ENCODE assay signal across 1 cellular context in genomic region chr4:95510877-95511276, GRCh38.
TF ChIP-seq lines count a peak whose summit lies in the region.

No MANE protein-coding gene starts in this region.

TF ChIP-seq in GM12878, 131 proteins besides CTCF, POLR2A, EP300 and RAD21:
- TF ChIP-seq BHLHE40 (IDR thresholded peaks at IDR 0.05; ENCODE audit: borderline replicate concordance in 1 of 2, low read depth in 2 of 2, low read length in 1 of 2) = no peak
- no peak for TF ChIP-seq TCF7 (IDR thresholded peaks at IDR 0.05; ENCODE audit: borderline replicate concordance)
- no peak for TF ChIP-seq CREB1 (IDR thresholded peaks at IDR 0.05; ENCODE audit: low read depth)
- TF ChIP-seq JUND (IDR thresholded peaks at IDR 0.05; ENCODE audit: low read depth, low read length) = no peak
- TF ChIP-seq DPF2 (IDR thresholded peaks at IDR 0.05) = no peak
- no peak for TF ChIP-seq PAX5 (IDR thresholded peaks at IDR 0.05; ENCODE audit: borderline replicate concordance, low read depth, low read length)
- no peak for TF ChIP-seq SREBF1 (IDR thresholded peaks at IDR 0.05; ENCODE audit: low read length)
- TF ChIP-seq ZNF384 (IDR thresholded peaks at IDR 0.05; ENCODE audit: borderline replicate concordance, low read depth, low read length) = no peak
- TF ChIP-seq ZNF217 (IDR thresholded peaks at IDR 0.05) = no peak
- TF ChIP-seq HDGF (IDR thresholded peaks at IDR 0.05) = no peak
- no peak for TF ChIP-seq USF2 (IDR thresholded peaks at IDR 0.05; ENCODE audit: borderline replicate concordance, low read depth, low read length)
- no peak for TF ChIP-seq WRNIP1 (IDR thresholded peaks at IDR 0.05; ENCODE audit: borderline replicate concordance, low read depth, low read length)
- TF ChIP-seq CHD4 (IDR thresholded peaks at IDR 0.05) = no peak
- TF ChIP-seq, protein P1, sequence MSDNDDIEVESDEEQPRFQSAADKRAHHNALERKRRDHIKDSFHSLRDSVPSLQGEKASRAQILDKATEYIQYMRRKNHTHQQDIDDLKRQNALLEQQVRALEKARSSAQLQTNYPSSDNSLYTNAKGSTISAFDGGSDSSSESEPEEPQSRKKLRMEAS (IDR thresholded peaks at IDR 0.05; ENCODE audit: low read depth, low read length) = no peak
